ENCODE assay signal across 9 cellular contexts in genomic region chr22:22195265-22196017, GRCh38. TPM values are rescaled to one million over a fixed set of nuclear protein-coding genes. Genes with fewer than 3 reads are reported as not detected.
DNase-seq lines count a peak whose midpoint lies in the region; ATAC-seq and TF ChIP-seq lines count a peak whose summit lies in the region.
"Had no signal": no experiment of that assay in that cellular context is flagged by ENCODE, and none has a peak within 500 bp of the region (broad histone marks: within the 10 kb centered on the region; RNA-seq: fewer than 3 reads in every experiment).

No MANE protein-coding gene starts in this region.

- H3K79me2 ChIP-seq in neural progenitor cell (ENCODE audit: low read depth) = no peaks in the 10 kb centered on the region

- ATAC-seq in HG03521 (IDR thresholded peaks at IDR 0.05; ENCODE audit: unreplicated experiment) = peak; percentile 56
- peak; percentile 92 for ATAC-seq in esophagus mucosa

- no peaks in the 10 kb centered on the region for H3F3A ChIP-seq in neural progenitor cell (ENCODE audit: low read depth)

- H3K4me1 ChIP-seq in neural progenitor cell = no peaks in the 10 kb centered on the region
- peaks cover 0 to 3% of the 10 kb centered on the region in 2 donors for H3K4me1 ChIP-seq in thyroid gland

- no peaks in the 10 kb centered on the region for H4K20me1 ChIP-seq in neural progenitor cell (ENCODE audit: low read depth)

- no peak overlapping the region for H3K4me3 Mint-ChIP-seq in neural progenitor cell

- H3K9me3 ChIP-seq in neural progenitor cell (ENCODE audit: low read depth) (no peaks in the 10 kb centered on the region), thyroid gland (no peaks in the 10 kb centered on the region)

- no peak overlapping the region for H3K27ac Mint-ChIP-seq in neural progenitor cell

- H3K27me3 ChIP-seq in neural progenitor cell (peaks cover 99% of the 10 kb centered on the region), thyroid gland (no peaks in the 10 kb centered on the region)

- H3K36me3 Mint-ChIP-seq in neural progenitor cell = no peaks in the 10 kb centered on the region

- H3K9ac ChIP-seq in neural progenitor cell = no peak overlapping the region

- TF ChIP-seq CTCF in neural progenitor cell (IDR thresholded peaks at IDR 0.05) (peak; percentile 96), thyroid gland (IDR thresholded peaks at IDR 0.05) (peak; percentile 39 to 89 (median 64))

- intact Hi-C loops in thyroid gland (cut with DNase I) = no loop called here

- H3K27me3 Mint-ChIP-seq in neural progenitor cell (ENCODE audit: insufficient read depth, low read depth) = peaks cover 31% of the 10 kb centered on the region

- peaks cover 2% of the 10 kb centered on the region for H3K9me3 Mint-ChIP-seq in neural progenitor cell

- no peak overlapping the region for H3K27ac ChIP-seq in neural progenitor cell
- no peak overlapping the region for H3K27ac ChIP-seq in thyroid gland

- H3K36me3 ChIP-seq in neural progenitor cell = no peaks in the 10 kb centered on the region
- no peaks in the 10 kb centered on the region for H3K36me3 ChIP-seq in thyroid gland

- no peak for TF ChIP-seq POLR2A in thyroid gland (IDR thresholded peaks at IDR 0.05)

- 37 to 50% methylated on average over 6 to 7 of the region's 7 CpGs for WGBS in thyroid gland, 2 donors

- H3K4me2 ChIP-seq in neural progenitor cell = no peak overlapping the region

- H3K4me1 Mint-ChIP-seq in neural progenitor cell = peaks cover under 1% of the 10 kb centered on the region

- no peak overlapping the region for H2AFZ ChIP-seq in neural progenitor cell (replicated peaks)

- DNase-seq in CD1c-positive myeloid dendritic cell (ENCODE audit: extremely low spot score) = peak; percentile 73
- DNase-seq in GM19238 (ENCODE audit: insufficient read length, low spot score) = peak; percentile 73
- peak; percentile 49 for DNase-seq in NCI-H82 treated with DMSO at 0.1 percent for 48 hours (lab: John Stamatoyannopoulos, UW; ENCODE audit: unreplicated experiment)
- DNase-seq in activated CD8-positive, alpha-beta memory T cell treated with anti-CD3 and anti-CD28 coated beads for 48 hours (ENCODE audit: low read depth in 2 of 3, low spot score in 2 of 3) = peak; percentile 40 to 91 (median 65)
- DNase-seq in neural progenitor cell (ENCODE audit: low spot score) = peak; percentile 90
- DNase-seq in thyroid gland = peak; percentile 73 to 83

- no peak overlapping the region for H3K4me3 ChIP-seq in neural progenitor cell
- no peak overlapping the region for H3K4me3 ChIP-seq in thyroid gland (replicated peaks in 1 of 3)

RNA-seq across cellular contexts. Expression of gene VPREB1, which starts 49.1 kb away (rescaled TPM):
- total RNA-seq in esophagus mucosa (not detected), neural progenitor cell (ENCODE audit: low replicate concordance) (not detected in 2 replicates), thyroid gland (not detected)
- total RNA-seq: T-helper 2 cell treated with Interferon-gamma antibody and Interleukin-4, amounts not matched to agents 100 ng/mL and 5 ng/mL, for 36 hours had no signal
